ENCODE assay signal across 30 cellular contexts in genomic region chr11:67230406-67230805, GRCh38. TPM values are rescaled to one million over a fixed set of nuclear protein-coding genes. Genes with fewer than 3 reads are reported as not detected.
DNase-seq lines count a peak whose midpoint lies in the region; ATAC-seq and TF ChIP-seq lines count a peak whose summit lies in the region.
"Had no signal": no experiment of that assay in that cellular context is flagged by ENCODE, and none has a peak within 500 bp of the region (broad histone marks: within the 10 kb centered on the region; RNA-seq: fewer than 3 reads in every experiment).

No MANE protein-coding gene starts in this region.

- WGBS in mesenchymal stem cell, result no CpG with 5 or more reads among the region's 3 CpGs

- H2BK120ac ChIP-seq in mesenchymal stem cell (ENCODE audit: low read depth, low read length), result no peak overlapping the region

- H4K20me1 ChIP-seq in DND-41 (ENCODE audit: insufficient read depth, low read length), result no peaks in the 10 kb centered on the region
- peaks cover 8% of the 10 kb centered on the region; the same call in 1 of the 2 replicates for H4K20me1 ChIP-seq in GM23338 (replicated peaks; ENCODE audit: insufficient read depth)

- no peaks in the 10 kb centered on the region for H3K4me1 ChIP-seq in DND-41 (ENCODE audit: insufficient read depth, low read length)
- H3K4me1 ChIP-seq in mesenchymal stem cell (ENCODE audit: control insufficient read depth, insufficient read depth, low read depth, low read length), result peaks cover 12% of the 10 kb centered on the region
- no peaks in the 10 kb centered on the region for H3K4me1 ChIP-seq in GM23338 (ENCODE audit: insufficient read depth)
- H3K4me1 ChIP-seq: A549, BE2C, body of pancreas, left lung, pancreas had no signal

- no peak overlapping the region for H2BK12ac ChIP-seq in mesenchymal stem cell (ENCODE audit: low read length in 2 of 2)

- H3K4me2 ChIP-seq in DND-41 (ENCODE audit: insufficient read depth, low read length) (no peak overlapping the region), mesenchymal stem cell (ENCODE audit: low read length, poor library complexity, severe bottlenecking) (no peak overlapping the region), GM23338 (no peak overlapping the region)
- H3K4me2 ChIP-seq: A549 had no signal

- H3F3A ChIP-seq in GM23338 (replicated peaks; ENCODE audit: low read depth), result 0 out of 2 replicates have a peak, but pooled peaks cover 3% of the 10 kb centered on the region

- peaks cover 16% of the 10 kb centered on the region for H3K79me1 ChIP-seq in mesenchymal stem cell (replicated peaks; ENCODE audit: low read length, poor library complexity, severe bottlenecking)

- no peak overlapping the region for H4K91ac ChIP-seq in mesenchymal stem cell (ENCODE audit: low read length)

- no peak overlapping the region for H4K8ac ChIP-seq in mesenchymal stem cell (ENCODE audit: low read length)

- no peaks in the 10 kb centered on the region for H3K9me2 ChIP-seq in GM23338 (ENCODE audit: insufficient read depth)

- H3K4me3 Mint-ChIP-seq in T-helper 1 cell treated with Interleukin-12 subunit alpha and Interleukin-12 subunit beta and Interleukin-4 antibody, amounts not matched to agents 30 μg/mL and 1 μg/mL, for 36 hours, result no peak overlapping the region
- H3K4me3 Mint-ChIP-seq in T-helper 17 cell, result no peak overlapping the region
- no peak overlapping the region for H3K4me3 Mint-ChIP-seq in effector memory CD8-positive, alpha-beta T cell
- H3K4me3 Mint-ChIP-seq in GM23338, result no peak overlapping the region
- H3K4me3 Mint-ChIP-seq: activated naive CD8-positive, alpha-beta T cell; mesothelial cell of epicardium; nephron; stimulated activated memory B cell treated with anti-CD40 and anti-IgM and Interleukin-4, amounts not matched to agents 10 μg/mL and 1 μg/mL and 100 μg/mL, for 72 hours; WTC11 had no signal

- no peak overlapping the region for H3K23ac ChIP-seq in mesenchymal stem cell (ENCODE audit: low read length in 2 of 2)

- peaks cover 24% of the 10 kb centered on the region for H3K4me1 Mint-ChIP-seq in T-helper 1 cell treated with Interleukin-12 subunit alpha and Interleukin-12 subunit beta and Interleukin-4 antibody, amounts not matched to agents 30 μg/mL and 1 μg/mL, for 36 hours (ENCODE audit: low read depth)
- H3K4me1 Mint-ChIP-seq in T-helper 17 cell (peaks cover 13% of the 10 kb centered on the region), GM23338 (no peaks in the 10 kb centered on the region; the same call in 2 of the 3 replicates)
- H3K4me1 Mint-ChIP-seq in effector memory CD8-positive, alpha-beta T cell (ENCODE audit: low read depth in 2 of 2), result peaks cover 2 to 9% of the 10 kb centered on the region in 2 donors
- H3K4me1 Mint-ChIP-seq: mesothelial cell of epicardium, nephron, WTC11 had no signal

- H3K79me2 ChIP-seq in DND-41 (ENCODE audit: insufficient read depth, low read length), result no peaks in the 10 kb centered on the region
- 0 out of 2 replicates have a peak, but pooled peaks cover 9% of the 10 kb centered on the region for H3K79me2 ChIP-seq in GM23338 (replicated peaks; ENCODE audit: insufficient read depth)

- H2AK5ac ChIP-seq in mesenchymal stem cell (ENCODE audit: low read length, severe bottlenecking), result no peak overlapping the region

- H3K9ac ChIP-seq in DND-41 (ENCODE audit: low read depth, low read length) (no peak overlapping the region), mesenchymal stem cell (ENCODE audit: low read length) (no peak overlapping the region)

- H3K27ac ChIP-seq in DND-41 (ENCODE audit: low read length) (no peak overlapping the region), mesenchymal stem cell (ENCODE audit: low read length, poor library complexity, severe bottlenecking) (no peak overlapping the region), GM23338 (ENCODE audit: low read depth) (no peak overlapping the region)
- H3K27ac ChIP-seq: A549, body of pancreas, left lung, pancreas had no signal

- H3K9me3 Mint-ChIP-seq in T-helper 1 cell treated with Interleukin-12 subunit alpha and Interleukin-12 subunit beta and Interleukin-4 antibody, amounts not matched to agents 30 μg/mL and 1 μg/mL, for 36 hours, result no peaks in the 10 kb centered on the region
- no peaks in the 10 kb centered on the region for H3K9me3 Mint-ChIP-seq in effector memory CD8-positive, alpha-beta T cell
- H3K9me3 Mint-ChIP-seq in GM23338, result no peaks in the 10 kb centered on the region
- H3K9me3 Mint-ChIP-seq: mesothelial cell of epicardium; nephron; stimulated activated memory B cell treated with anti-CD40 and anti-IgM and Interleukin-4, amounts not matched to agents 10 μg/mL and 1 μg/mL and 100 μg/mL, for 72 hours; WTC11 had no signal

- DNase-seq in T-helper 1 cell (no peak), DND-41 (no peak), T-helper 17 cell (no peak), mesenchymal stem cell (no peak), GM23338 (ENCODE audit: low spot score) (no peak), H7 (no peak)
- no peak for DNase-seq in effector memory CD8-positive, alpha-beta T cell
- DNase-seq: BE2C; body of pancreas; COR-L47; DMS79 treated with DMSO at 0.1 percent for 48 hours; effector CD8-positive, alpha-beta T cell; hippocampal formation; Karpas-422; left lung; NCI-H1105; NCI-H2029 treated with DMSO at 0.1 percent for 48 hours; NCI-H345; NCI-H82; pancreas; Right ventricle myocardium superior; stimulated activated CD4-positive, alpha-beta T cell treated with anti-CD3 and anti-CD28 coated beads, Interleukin-2, amount 100 ng/mL, for 48 hours had no signal

- H3K27me3 Mint-ChIP-seq in T-helper 1 cell treated with Interleukin-12 subunit alpha and Interleukin-12 subunit beta and Interleukin-4 antibody, amounts not matched to agents 30 μg/mL and 1 μg/mL, for 36 hours (ENCODE audit: low read depth), result no peaks in the 10 kb centered on the region
- no peaks in the 10 kb centered on the region for H3K27me3 Mint-ChIP-seq in T-helper 17 cell
- H3K27me3 Mint-ChIP-seq in effector memory CD8-positive, alpha-beta T cell, result no peaks in the 10 kb centered on the region
- H3K27me3 Mint-ChIP-seq in GM23338 (ENCODE audit: insufficient read depth, low read depth, poor library complexity), result peaks cover 2% of the 10 kb centered on the region
- H3K27me3 Mint-ChIP-seq: activated naive CD8-positive, alpha-beta T cell; stimulated activated memory B cell treated with anti-CD40 and anti-IgM and Interleukin-4, amounts not matched to agents 10 μg/mL and 1 μg/mL and 100 μg/mL, for 72 hours had no signal

- ATAC-seq in DND-41 (ENCODE audit: insufficient read depth, low read depth) (peak; percentile 45; the same call in 2 of the 3 replicates), T-helper 17 cell (peak; percentile 30), GM23338 (no peak)
- ATAC-seq in effector memory CD8-positive, alpha-beta T cell (replicated peaks), result peak; percentile 51
- ATAC-seq: A549; body of pancreas; GM12878; left lung; pancreas; stimulated activated memory B cell treated with anti-CD40 and anti-IgM and Interleukin-4, amounts not matched to agents 10 μg/mL and 1 μg/mL and 100 μg/mL, for 72 hours; WTC11 had no signal

- peak overlapping the region; percentile 52 for H3K27ac Mint-ChIP-seq in T-helper 1 cell treated with Interleukin-12 subunit alpha and Interleukin-12 subunit beta and Interleukin-4 antibody, amounts not matched to agents 30 μg/mL and 1 μg/mL, for 36 hours
- H3K27ac Mint-ChIP-seq in T-helper 17 cell (no peak overlapping the region), GM23338 (no peak overlapping the region)
- H3K27ac Mint-ChIP-seq in effector memory CD8-positive, alpha-beta T cell, result peak overlapping the region; percentile 35 to 77
- H3K27ac Mint-ChIP-seq: activated naive CD8-positive, alpha-beta T cell; mesothelial cell of epicardium; nephron; stimulated activated memory B cell treated with anti-CD40 and anti-IgM and Interleukin-4, amounts not matched to agents 10 μg/mL and 1 μg/mL and 100 μg/mL, for 72 hours; WTC11 had no signal

- no peak overlapping the region for H2BK15ac ChIP-seq in mesenchymal stem cell (ENCODE audit: low read depth, poor library complexity, severe bottlenecking)

- H3K27me3 ChIP-seq in DND-41 (ENCODE audit: insufficient read depth, low read length, poor library complexity) (no peaks in the 10 kb centered on the region), mesenchymal stem cell (ENCODE audit: control insufficient read depth in 1 of 2, insufficient read depth in 1 of 2, low read length in 2 of 2) (no peaks in the 10 kb centered on the region), GM23338 (ENCODE audit: insufficient read depth) (no peaks in the 10 kb centered on the region), H7 (ENCODE audit: control insufficient read depth, insufficient read depth, low read length) (no peaks in the 10 kb centered on the region)
- H3K27me3 ChIP-seq: BE2C, body of pancreas, left lung, pancreas had no signal

- H3K36me3 Mint-ChIP-seq in T-helper 1 cell treated with Interleukin-12 subunit alpha and Interleukin-12 subunit beta and Interleukin-4 antibody, amounts not matched to agents 30 μg/mL and 1 μg/mL, for 36 hours (ENCODE audit: low read depth), result peaks cover 32% of the 10 kb centered on the region
- H3K36me3 Mint-ChIP-seq in T-helper 17 cell (ENCODE audit: low read depth) (peaks cover 4% of the 10 kb centered on the region), GM23338 (ENCODE audit: low read depth) (peaks cover 63% of the 10 kb centered on the region)
- peaks cover 59% of the 10 kb centered on the region for H3K36me3 Mint-ChIP-seq in effector memory CD8-positive, alpha-beta T cell (ENCODE audit: insufficient read depth)

- H3K4me3 ChIP-seq in DND-41 (ENCODE audit: low read depth in 1 of 2, low read length in 2 of 2) (no peak overlapping the region), mesenchymal stem cell (ENCODE audit: insufficient read depth in 1 of 2, low read depth in 1 of 2, low read length in 2 of 2) (no peak overlapping the region), GM23338 (no peak overlapping the region), H7 (ENCODE audit: insufficient read depth, low read depth, low read length) (no peak overlapping the region)
- H3K4me3 ChIP-seq: A549, body of pancreas, GM12878, left lung, pancreas had no signal

- H3K4ac ChIP-seq in mesenchymal stem cell (ENCODE audit: low read depth in 1 of 2, low read length in 2 of 2), result no peak overlapping the region

- H2AFZ ChIP-seq in DND-41 (ENCODE audit: low read depth, low read length), result no peak overlapping the region
- no peak overlapping the region for H2AFZ ChIP-seq in mesenchymal stem cell (ENCODE audit: low read depth, low read length)
- H2AFZ ChIP-seq in GM23338, result no peak overlapping the region

- H3K36me3 ChIP-seq in DND-41 (ENCODE audit: insufficient read depth, low read length), result peaks cover 67% of the 10 kb centered on the region
- peaks cover 36 to 72% of the 10 kb centered on the region in 2 experiments for H3K36me3 ChIP-seq in mesenchymal stem cell (ENCODE audit: control insufficient read depth in 1 of 2, insufficient read depth in 2 of 2, low read depth in 1 of 2, low read length in 2 of 2)
- H3K36me3 ChIP-seq in GM23338 (ENCODE audit: insufficient read depth), result peaks cover 33% of the 10 kb centered on the region
- H3K36me3 ChIP-seq in H7 (replicated peaks; ENCODE audit: control insufficient read depth, insufficient read depth, low read length), result peaks cover 16% of the 10 kb centered on the region

- H3K9me3 ChIP-seq in DND-41 (ENCODE audit: insufficient read depth, low read length, severe bottlenecking) (no peaks in the 10 kb centered on the region), T-helper 17 cell (ENCODE audit: control insufficient read depth, low read length, poor library complexity, severe bottlenecking) (no peaks in the 10 kb centered on the region), mesenchymal stem cell (ENCODE audit: control insufficient read depth, low read length) (no peaks in the 10 kb centered on the region)
- H3K9me3 ChIP-seq: A549, BE2C, body of pancreas, left lung, pancreas had no signal

- H3K18ac ChIP-seq in mesenchymal stem cell (ENCODE audit: low read depth in 1 of 2, low read length in 2 of 2), result no peak overlapping the region

- TF ChIP-seq CTCF in DND-41 (IDR thresholded peaks at IDR 0.05; ENCODE audit: borderline replicate concordance, extremely low read depth, low read length, poor library complexity, severe bottlenecking) (no peak), GM23338 (conservative IDR thresholded peaks at IDR 0.05; ENCODE audit: low read depth in 2 of 2) (no peak)

- no peak overlapping the region for H3K14ac ChIP-seq in mesenchymal stem cell (ENCODE audit: low read length in 2 of 2)

- H2BK5ac ChIP-seq in mesenchymal stem cell (ENCODE audit: low read depth, low read length, poor library complexity, severe bottlenecking), result no peak overlapping the region

RNA-seq across cellular contexts. Expression of gene GRK2, which starts 35.9 kb away (rescaled TPM):
- 100 to 1,000 TPM; 264 to 276 TPM for total RNA-seq in T-helper 17 cell
- 26.9 TPM for polyA plus RNA-seq in mesenchymal stem cell (2013, experiment 1 of 2)
- polyA plus RNA-seq in mesenchymal stem cell (2013, experiment 2 of 2), result 25.8 TPM
- total RNA-seq in GM23338 (2014; rRNA removed; shearing (Covaris generic)), result 62.2 and 72.5 TPM in 2 replicates
- 19.5 and 21.7 TPM in 2 replicates for polyA plus RNA-seq in GM23338 (2016; fragmentation: Nextera tagmentation; extraction: Ambion mirVana)
- 73.8 and 82.1 TPM in 2 replicates for total RNA-seq in H7 (2014; rRNA removed; shearing (Covaris generic))

RNA-seq across cellular contexts. Expression of gene ANKRD13D, which starts 58.7 kb away (rescaled TPM):
- total RNA-seq in T-helper 17 cell, result 100 to 1,000 TPM; 174 to 220 TPM
- polyA plus RNA-seq in mesenchymal stem cell (2013, experiment 1 of 2), result 27.5 TPM
- 27.7 TPM for polyA plus RNA-seq in mesenchymal stem cell (2013, experiment 2 of 2)
- 15.7 and 30.8 TPM in 2 replicates for total RNA-seq in GM23338 (2014; rRNA removed; shearing (Covaris generic))
- 19.5 and 20.3 TPM in 2 replicates for polyA plus RNA-seq in GM23338 (2016; fragmentation: Nextera tagmentation; extraction: Ambion mirVana)
- 29.1 and 32.2 TPM in 2 replicates for total RNA-seq in H7 (2014; rRNA removed; shearing (Covaris generic))

Comparison
In these comparisons a context has a peak if more than half of its experiments do, and no peak if none do; other contexts are left out.
1. H3K27ac Mint-ChIP-seq: peak in T-helper 1 cell treated with Interleukin-12 subunit alpha and Interleukin-12 subunit beta and Interleukin-4 antibody, amounts not matched to agents 30 μg/mL and 1 μg/mL, for 36 hours (single experiment) and effector memory CD8-positive, alpha-beta T cell (2 of 2); none in T-helper 17 cell (single experiment) and GM23338 (single experiment).